ENCODE assay signal across 13 cellular contexts in the genomic region with DNA sequence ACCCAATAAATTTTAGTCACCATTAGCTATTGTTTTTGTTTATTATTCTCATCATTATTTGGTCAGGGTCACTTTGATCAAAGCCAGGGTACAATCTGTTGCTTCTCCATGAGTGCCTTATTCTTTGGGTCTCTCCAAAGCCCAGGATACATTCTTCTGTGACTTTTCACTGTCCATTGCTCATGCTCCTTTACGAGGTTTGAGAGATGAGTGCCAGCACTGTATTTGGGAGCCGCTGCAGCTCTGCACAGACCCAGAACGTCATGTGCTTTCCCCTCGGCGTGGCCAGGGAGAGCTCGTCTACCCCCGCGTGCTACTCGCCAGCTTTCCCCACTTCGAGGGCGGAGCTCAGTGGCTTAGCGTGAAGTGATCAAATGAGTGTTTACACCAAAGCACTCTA.
DNase-seq lines count a peak whose midpoint lies in the region; ATAC-seq and TF ChIP-seq lines count a peak whose summit lies in the region.
"Had no signal": no experiment of that assay in that cellular context is flagged by ENCODE, and none has a peak within 500 bp of the region (broad histone marks: within the 10 kb centered on the region; RNA-seq: fewer than 3 reads in every experiment).

No MANE protein-coding gene starts in this region.

- H3K27me3 ChIP-seq in adrenal gland: no peaks in the 10 kb centered on the region
- H3K27me3 ChIP-seq in right cardiac atrium (ENCODE audit: control insufficient read depth, insufficient read depth): no peaks in the 10 kb centered on the region
- no peaks in the 10 kb centered on the region for H3K27me3 ChIP-seq in gastrocnemius medialis
- no peaks in the 10 kb centered on the region for H3K27me3 ChIP-seq in foreskin keratinocyte

- H3K27ac ChIP-seq in adrenal gland (peak overlapping the region in 1 of 5 donors; percentile 82), right cardiac atrium (ENCODE audit: low read length) (peak overlapping the region; percentile 3), gastrocnemius medialis (peak overlapping the region; percentile 77 to 85 (median 80)), foreskin keratinocyte (no peak overlapping the region)

- no peak overlapping the region for H3K4me3 ChIP-seq in adrenal gland
- H3K4me3 ChIP-seq in right cardiac atrium (ENCODE audit: low read length): no peak overlapping the region
- no peak overlapping the region for H3K4me3 ChIP-seq in gastrocnemius medialis

- intact Hi-C loops in adrenal gland (cut with DNase I) (no loop called here), right cardiac atrium (cut with DNase I) (loop anchor here in 2 of 4 donors (10.0 kb wide), 1 partner anchor 55 kb away; no protein-coding TSS in a partner anchor), gastrocnemius medialis (cut with DNase I; ENCODE audit: low total_unique reads) (loop anchor here (2.0 to 10.0 kb wide), 2 partner anchors 113 to 1025 kb away; a partner anchor contains a TSS)

- no peaks in the 10 kb centered on the region for H3K36me3 ChIP-seq in adrenal gland (replicated peaks in 1 of 2)
- H3K36me3 ChIP-seq in gastrocnemius medialis: no peaks in the 10 kb centered on the region

- H3K4me1 ChIP-seq in adrenal gland (replicated peaks in 1 of 2): peaks cover 14 to 31% of the 10 kb centered on the region in 2 donors
- H3K4me1 ChIP-seq in right cardiac atrium (ENCODE audit: control insufficient read depth, insufficient read depth, low read length): no peaks in the 10 kb centered on the region
- peaks cover 22 to 27% of the 10 kb centered on the region in 2 donors for H3K4me1 ChIP-seq in gastrocnemius medialis
- peaks cover 13% of the 10 kb centered on the region for H3K4me1 ChIP-seq in foreskin keratinocyte

- in situ Hi-C loops in gastrocnemius medialis (cut with MboI; ENCODE audit: low sequenced_read_pairs in 4 of 4): loop anchor here in 1 of 4 donors (10.0 kb wide), 1 partner anchor 195 kb away; no protein-coding TSS in a partner anchor

- ATAC-seq in right cardiac atrium: peak; percentile 92 to 94
- peak; percentile 68 to 84 for ATAC-seq in gastrocnemius medialis
- ATAC-seq in HG03565 (IDR thresholded peaks at IDR 0.05; ENCODE audit: unreplicated experiment): no peak
- ATAC-seq in foreskin keratinocyte: no peak
- ATAC-seq: activated CD4-positive, CD25-positive, alpha-beta regulatory T cell treated with anti-CD3 and anti-CD28 coated beads, Interleukin-2, amount 50 U/mL, for 24 hours had no signal

- TF ChIP-seq CTCF in adrenal gland (IDR thresholded peaks at IDR 0.05): no peak
- no peak for TF ChIP-seq CTCF in gastrocnemius medialis (IDR thresholded peaks at IDR 0.05 in 4 of 5, conservative IDR thresholded peaks at IDR 0.05 in 1 of 5)
- TF ChIP-seq CTCF in foreskin keratinocyte (conservative IDR thresholded peaks at IDR 0.05): no peak

- DNase-seq in Daoy (ENCODE audit: low read depth): peak; percentile 38
- DNase-seq in adrenal gland: peak in 5 of 7 donors; percentile 17 to 73 (median 39)
- peak; percentile 91 to 96 (median 94) for DNase-seq in right cardiac atrium
- DNase-seq in gastrocnemius medialis: peak; percentile 87 to 91
- DNase-seq in NCI-H1436 (lab: John Stamatoyannopoulos, UW): no peak
- no peak for DNase-seq in NCI-H69 (lab: John Stamatoyannopoulos, UW)
- no peak for DNase-seq in foreskin keratinocyte
- DNase-seq: activated naive CD8-positive, alpha-beta T cell treated with anti-CD3 and anti-CD28 coated beads for 36 hours; CD4-positive, alpha-beta T cell; MV-4-11; PC-9 had no signal

- WGBS in adrenal gland, 4 donors: 60 to 77% (median 73%) methylated on average over 12 of the region's 12 CpGs
- WGBS in right cardiac atrium: 35% methylated on average over 12 of the region's 12 CpGs

- H3K9me3 ChIP-seq in adrenal gland (replicated peaks in 1 of 3) (no peaks in the 10 kb centered on the region), right cardiac atrium (ENCODE audit: control insufficient read depth, low read length) (no peaks in the 10 kb centered on the region), gastrocnemius medialis (no peaks in the 10 kb centered on the region)

- TF ChIP-seq POLR2A in adrenal gland (IDR thresholded peaks at IDR 0.05) (no peak), gastrocnemius medialis (IDR thresholded peaks at IDR 0.05) (no peak)

Comparison
In these comparisons a context has a peak if more than half of its experiments do, and no peak if none do; other contexts are left out.
1. DNase-seq: peak in Daoy (single experiment), adrenal gland (5 of 7), right cardiac atrium (3 of 3) and gastrocnemius medialis (2 of 2); none in NCI-H1436 (single experiment), NCI-H69 (single experiment) and foreskin keratinocyte (0 of 2).
2. ATAC-seq: peak in right cardiac atrium (2 of 2) and gastrocnemius medialis (2 of 2); none in HG03565 (single experiment) and foreskin keratinocyte (single experiment).